ENCODE assay signal across 8 cellular contexts in the genomic region with DNA sequence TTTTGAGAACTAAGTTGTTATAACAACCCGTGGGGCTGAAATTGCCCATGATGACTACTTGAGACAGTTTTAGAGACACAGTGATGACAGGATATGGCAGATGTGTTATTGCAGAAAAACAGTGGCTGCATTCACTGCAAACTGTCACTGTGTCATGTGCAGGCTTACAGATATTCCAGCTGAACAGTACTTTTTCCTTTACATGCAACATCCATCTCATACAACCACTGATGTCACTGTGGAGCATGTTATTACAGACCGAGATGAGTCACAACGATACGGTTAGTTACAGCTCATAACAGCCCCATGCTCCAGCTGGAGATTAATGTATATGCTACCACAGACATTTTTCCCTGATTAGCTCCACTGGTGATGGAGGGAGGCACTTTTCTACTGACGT.
DNase-seq lines count a peak whose midpoint lies in the region; ATAC-seq and TF ChIP-seq lines count a peak whose summit lies in the region.

No MANE protein-coding gene starts in this region.

- no peak for TF ChIP-seq POLR2A in right lobe of liver (IDR thresholded peaks at IDR 0.05)
- TF ChIP-seq POLR2A in thyroid gland (IDR thresholded peaks at IDR 0.05): no peak

- H3K4me1 Mint-ChIP-seq in mesothelial cell of epicardium: no peaks in the 10 kb centered on the region

- H3K27me3 ChIP-seq in foreskin keratinocyte (no peaks in the 10 kb centered on the region), right lobe of liver (no peaks in the 10 kb centered on the region), thyroid gland (no peaks in the 10 kb centered on the region)

- H3K36me3 ChIP-seq in right lobe of liver (no peaks in the 10 kb centered on the region), thyroid gland (no peaks in the 10 kb centered on the region)

- H3K4me3 ChIP-seq in right lobe of liver (no peak overlapping the region), thyroid gland (replicated peaks in 1 of 3) (no peak overlapping the region)

- H3K27ac Mint-ChIP-seq in mesothelial cell of epicardium: no peak overlapping the region

- no peaks in the 10 kb centered on the region for H3K9me3 ChIP-seq in right lobe of liver
- H3K9me3 ChIP-seq in thyroid gland: no peaks in the 10 kb centered on the region

- no peak overlapping the region for H3K27ac ChIP-seq in foreskin keratinocyte
- H3K27ac ChIP-seq in right lobe of liver: no peak overlapping the region
- H3K27ac ChIP-seq in thyroid gland: no peak overlapping the region

- H3K36me3 Mint-ChIP-seq in mesothelial cell of epicardium: no peaks in the 10 kb centered on the region

- peak in 1 of 2 donors; percentile 62 for DNase-seq in foreskin keratinocyte
- DNase-seq in HUDEP-2 (lab: John Stamatoyannopoulos, UW; ENCODE audit: unreplicated experiment in 76 of 76): no peak
- DNase-seq in right lobe of liver: no peak
- no peak for DNase-seq in mesothelial cell of epicardium (ENCODE audit: low spot score in 2 of 2, unreplicated experiment in 2 of 2)
- DNase-seq in thyroid gland: no peak

- intact Hi-C loops in right lobe of liver (cut with DNase I) (no loop called here), thyroid gland (cut with DNase I) (no loop called here)

- H3K4me1 ChIP-seq in foreskin keratinocyte: peaks cover 8% of the 10 kb centered on the region
- no peaks in the 10 kb centered on the region for H3K4me1 ChIP-seq in right lobe of liver
- H3K4me1 ChIP-seq in thyroid gland: no peaks in the 10 kb centered on the region

- ATAC-seq in GM18511 (IDR thresholded peaks at IDR 0.05; ENCODE audit: unreplicated experiment): peak; percentile 81
- ATAC-seq in GM21619 (IDR thresholded peaks at IDR 0.05; ENCODE audit: unreplicated experiment): peak; percentile 94
- peak; percentile 73 for ATAC-seq in HG03460 (IDR thresholded peaks at IDR 0.05; ENCODE audit: unreplicated experiment)
- ATAC-seq in foreskin keratinocyte: peak; percentile 62
- ATAC-seq in right lobe of liver: no peak

- TF ChIP-seq CTCF in foreskin keratinocyte (conservative IDR thresholded peaks at IDR 0.05): peak; percentile 7
- TF ChIP-seq CTCF in right lobe of liver (IDR thresholded peaks at IDR 0.05): no peak
- no peak for TF ChIP-seq CTCF in mesothelial cell of epicardium (IDR thresholded peaks at IDR 0.05; ENCODE audit: unreplicated experiment)
- TF ChIP-seq CTCF in thyroid gland (IDR thresholded peaks at IDR 0.05): no peak

- no peak overlapping the region for H3K4me3 Mint-ChIP-seq in mesothelial cell of epicardium

- 55% methylated on average over 5 of the region's 5 CpGs for WGBS in right lobe of liver (ENCODE audit: insufficient coverage, low coverage, low lambda C conversion rate, missing lambda C conversion rate)
- WGBS in thyroid gland, 2 donors: 23 to 31% methylated on average over 5 of the region's 5 CpGs

- no peaks in the 10 kb centered on the region for H3K9me3 Mint-ChIP-seq in mesothelial cell of epicardium

- H3K27me3 Mint-ChIP-seq in mesothelial cell of epicardium (ENCODE audit: low read depth): no peaks in the 10 kb centered on the region

Comparison
In these comparisons a context has a peak if more than half of its experiments do, and no peak if none do; other contexts are left out.
1. ATAC-seq: peak in GM18511 (single experiment), GM21619 (single experiment), HG03460 (single experiment) and foreskin keratinocyte (single experiment); none in right lobe of liver (0 of 4).